ENCODE assay signal across 15 cellular contexts in the genomic region with DNA sequence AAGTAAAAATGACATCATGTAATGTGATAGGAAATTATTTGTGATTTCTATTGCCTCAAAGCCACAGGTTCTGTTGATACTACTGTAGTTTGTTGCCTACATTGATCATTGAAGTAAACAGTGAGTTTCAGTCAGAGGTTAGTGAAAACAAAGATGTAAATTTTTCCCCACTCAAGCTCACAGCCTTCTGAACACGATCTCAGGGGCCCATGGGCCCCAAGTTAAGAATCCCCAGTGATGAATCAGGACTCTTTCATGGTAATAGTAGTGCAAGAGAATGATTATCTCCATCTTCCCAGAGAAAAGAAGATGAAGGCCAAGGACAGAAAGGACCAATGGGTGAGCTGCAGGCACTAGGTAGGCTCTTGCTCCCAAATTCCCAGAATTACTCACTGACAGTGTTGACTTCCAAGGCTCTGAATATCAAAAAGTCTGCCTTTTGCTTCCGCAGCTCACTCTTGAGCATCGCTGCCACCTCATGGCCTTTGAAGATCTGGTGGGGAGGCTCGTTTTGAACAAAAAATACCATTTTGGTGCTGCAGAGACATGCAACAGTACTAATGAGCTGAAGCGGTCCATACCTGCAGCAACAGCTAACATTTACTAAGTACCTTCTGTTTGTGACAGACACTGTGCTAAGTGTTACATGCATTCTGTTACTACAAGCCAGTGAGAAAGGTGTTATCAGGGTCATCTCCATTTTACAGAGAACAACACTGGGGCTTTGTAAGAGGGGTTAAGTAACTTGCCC.
DNase-seq lines count a peak whose midpoint lies in the region; ATAC-seq and TF ChIP-seq lines count a peak whose summit lies in the region.
"Had no signal": no experiment of that assay in that cellular context is flagged by ENCODE, and none has a peak within 500 bp of the region (broad histone marks: within the 10 kb centered on the region; RNA-seq: fewer than 3 reads in every experiment).

No MANE protein-coding gene starts in this region.

- H3K79me2 ChIP-seq in Loucy (ENCODE audit: insufficient read depth, low read length), result no peaks in the 10 kb centered on the region
- H3K79me2 ChIP-seq: parathyroid adenoma had no signal

- CTCF ChIA-PET in activated naive CD4-positive, alpha-beta T cell treated with anti-CD3 and anti-CD28 coated beads, Interleukin-2, amount 10 ng/mL, durations not matched to agents 7 days and 5 days (lab: Charles Lee), result interaction anchor here (0.7 to 2.4 kb wide), 3 partner anchors 8 to 242 kb away, joined by 4 to 8 read pairs (median 7); no protein-coding TSS in a partner anchor

- H3K9me3 ChIP-seq in Loucy (ENCODE audit: insufficient read depth, low read depth, low read length), result no peaks in the 10 kb centered on the region
- H3K9me3 ChIP-seq: adrenal gland; BLaER1 treated with 17β-estradiol and CSF1 and Interleukin-3, amounts not matched to agents 10 nM and 100 nM; heart right ventricle had no signal

- no peaks in the 10 kb centered on the region for H3K27me3 Mint-ChIP-seq in activated naive CD4-positive, alpha-beta T cell treated with anti-CD3 and anti-CD28 coated beads, Interleukin-2, amount 50 U/mL, for 24 hours
- H3K27me3 Mint-ChIP-seq in activated naive CD4-positive, alpha-beta T cell treated with anti-CD3 and anti-CD28 coated beads, Interleukin-2, amount 10 ng/mL, durations not matched to agents 7 days and 5 days, result no peaks in the 10 kb centered on the region
- H3K27me3 Mint-ChIP-seq in osteocyte (ENCODE audit: unreplicated experiment), result no peaks in the 10 kb centered on the region
- H3K27me3 Mint-ChIP-seq: effector memory CD8-positive, alpha-beta T cell had no signal

- peaks cover 78% of the 10 kb centered on the region; the same call in 1 of the 2 replicates for H3K36me3 ChIP-seq in Loucy (ENCODE audit: insufficient read depth, low read length)
- peaks cover 55% of the 10 kb centered on the region for H3K36me3 ChIP-seq in brain microvascular endothelial cell (replicated peaks)

- no peaks in the 10 kb centered on the region for H4K20me1 ChIP-seq in Loucy (ENCODE audit: insufficient read depth, low read length, poor library complexity, severe bottlenecking)

- ATAC-seq in HG02642 (IDR thresholded peaks at IDR 0.05; ENCODE audit: poor library complexity, unreplicated experiment), result no peak
- ATAC-seq: effector memory CD8-positive, alpha-beta T cell; heart right ventricle had no signal

- H3K36me3 Mint-ChIP-seq in activated naive CD4-positive, alpha-beta T cell treated with anti-CD3 and anti-CD28 coated beads, Interleukin-2, amount 50 U/mL, for 24 hours, result peaks cover 6% of the 10 kb centered on the region
- H3K36me3 Mint-ChIP-seq in activated naive CD4-positive, alpha-beta T cell treated with anti-CD3 and anti-CD28 coated beads, Interleukin-2, amount 10 ng/mL, durations not matched to agents 7 days and 5 days, result peaks cover 30% of the 10 kb centered on the region
- H3K36me3 Mint-ChIP-seq in osteocyte (ENCODE audit: unreplicated experiment), result peaks cover 30% of the 10 kb centered on the region

- in situ Hi-C loops in brain microvascular endothelial cell (cut with HindIII; ENCODE audit: low pct_ligation_motif_present, low sequenced_read_pairs), result no loop called here

- no peak overlapping the region for H2AFZ ChIP-seq in Loucy (ENCODE audit: low read length)
- H2AFZ ChIP-seq: parathyroid adenoma had no signal

- H3K9me2 ChIP-seq in Loucy (replicated peaks; ENCODE audit: low read depth, low read length), result no peaks in the 10 kb centered on the region

- no peaks in the 10 kb centered on the region for H3F3A ChIP-seq in Loucy (ENCODE audit: low read depth)

- peak overlapping the region; percentile 46 for H3K27ac Mint-ChIP-seq in activated naive CD4-positive, alpha-beta T cell treated with anti-CD3 and anti-CD28 coated beads, Interleukin-2, amount 50 U/mL, for 24 hours
- H3K27ac Mint-ChIP-seq in activated naive CD4-positive, alpha-beta T cell treated with anti-CD3 and anti-CD28 coated beads, Interleukin-2, amount 10 ng/mL, durations not matched to agents 7 days and 5 days, result no peak overlapping the region
- no peak overlapping the region for H3K27ac Mint-ChIP-seq in osteocyte (ENCODE audit: unreplicated experiment)
- H3K27ac Mint-ChIP-seq: effector memory CD8-positive, alpha-beta T cell had no signal

- no peaks in the 10 kb centered on the region for H3K4me1 ChIP-seq in Loucy (ENCODE audit: insufficient read depth, low read length, poor library complexity, severe bottlenecking)
- H3K4me1 ChIP-seq: parathyroid adenoma had no signal

- H3K4me3 ChIP-seq in Loucy (ENCODE audit: low read length, poor library complexity, severe bottlenecking) (no peak overlapping the region), brain microvascular endothelial cell (ENCODE audit: low read depth, low read length) (no peak overlapping the region)
- H3K4me3 ChIP-seq: adrenal gland; BLaER1 treated with 17β-estradiol and CSF1 and Interleukin-3, amounts not matched to agents 10 nM and 100 nM; heart right ventricle; lung had no signal

- H3K4me2 ChIP-seq in Loucy (ENCODE audit: low read depth, low read length, poor library complexity, severe bottlenecking), result no peak overlapping the region

- H3K9ac ChIP-seq in Loucy (ENCODE audit: low read depth, low read length, poor library complexity, severe bottlenecking), result no peak overlapping the region
- H3K9ac ChIP-seq: BLaER1 treated with 17β-estradiol and CSF1 and Interleukin-3, amounts not matched to agents 10 nM and 100 nM; parathyroid adenoma had no signal

- no peaks in the 10 kb centered on the region for H3K27me3 ChIP-seq in Loucy (ENCODE audit: insufficient read depth, low read length, poor library complexity, severe bottlenecking)
- H3K27me3 ChIP-seq in brain microvascular endothelial cell (replicated peaks), result no peaks in the 10 kb centered on the region
- H3K27me3 ChIP-seq: adrenal gland; BLaER1 treated with 17β-estradiol and CSF1 and Interleukin-3, amounts not matched to agents 10 nM and 100 nM; heart right ventricle had no signal

- H3K4me3 Mint-ChIP-seq in activated naive CD4-positive, alpha-beta T cell treated with anti-CD3 and anti-CD28 coated beads, Interleukin-2, amount 50 U/mL, for 24 hours, result no peak overlapping the region
- H3K4me3 Mint-ChIP-seq in activated naive CD4-positive, alpha-beta T cell treated with anti-CD3 and anti-CD28 coated beads, Interleukin-2, amount 10 ng/mL, durations not matched to agents 7 days and 5 days, result no peak overlapping the region
- H3K4me3 Mint-ChIP-seq in osteocyte (ENCODE audit: unreplicated experiment), result no peak overlapping the region
- H3K4me3 Mint-ChIP-seq: effector memory CD8-positive, alpha-beta T cell had no signal

- no peak overlapping the region for H3K27ac ChIP-seq in brain microvascular endothelial cell
- H3K27ac ChIP-seq: adrenal gland; BLaER1 treated with 17β-estradiol and CSF1 and Interleukin-3, amounts not matched to agents 10 nM and 100 nM; heart right ventricle; parathyroid adenoma had no signal

- no peak for DNase-seq in activated naive CD4-positive, alpha-beta T cell treated with anti-CD3 and anti-CD28 coated beads, Interleukin-2, amount 10 ng/mL, durations not matched to agents 7 days and 5 days
- DNase-seq in brain microvascular endothelial cell (no peak), osteocyte (ENCODE audit: extremely low spot score, unreplicated experiment) (peak; percentile 46), GM03348 (ENCODE audit: low spot score) (no peak), HPDE6-E6E7 (ENCODE audit: extremely low spot score) (no peak)
- DNase-seq: adrenal gland; effector memory CD8-positive, alpha-beta T cell; heart right ventricle; NCI-H82 had no signal

- no peaks in the 10 kb centered on the region for H3K9me3 Mint-ChIP-seq in activated naive CD4-positive, alpha-beta T cell treated with anti-CD3 and anti-CD28 coated beads, Interleukin-2, amount 50 U/mL, for 24 hours
- no peaks in the 10 kb centered on the region for H3K9me3 Mint-ChIP-seq in activated naive CD4-positive, alpha-beta T cell treated with anti-CD3 and anti-CD28 coated beads, Interleukin-2, amount 10 ng/mL, durations not matched to agents 7 days and 5 days
- no peaks in the 10 kb centered on the region for H3K9me3 Mint-ChIP-seq in osteocyte (ENCODE audit: unreplicated experiment)
- H3K9me3 Mint-ChIP-seq: effector memory CD8-positive, alpha-beta T cell had no signal

- peaks cover 24% of the 10 kb centered on the region for H3K4me1 Mint-ChIP-seq in activated naive CD4-positive, alpha-beta T cell treated with anti-CD3 and anti-CD28 coated beads, Interleukin-2, amount 50 U/mL, for 24 hours
- H3K4me1 Mint-ChIP-seq in activated naive CD4-positive, alpha-beta T cell treated with anti-CD3 and anti-CD28 coated beads, Interleukin-2, amount 10 ng/mL, durations not matched to agents 7 days and 5 days, result peaks cover 3% of the 10 kb centered on the region
- no peaks in the 10 kb centered on the region for H3K4me1 Mint-ChIP-seq in osteocyte (ENCODE audit: unreplicated experiment)

- TF ChIP-seq CTCF in Loucy (conservative IDR thresholded peaks at IDR 0.05; ENCODE audit: low read length) (peak; percentile 53), brain microvascular endothelial cell (IDR thresholded peaks at IDR 0.05; ENCODE audit: low read depth, low read length, missing control alignments) (peak; percentile 46), osteocyte (IDR thresholded peaks at IDR 0.05) (peak; percentile 19)
